ENCODE assay signal across 28 cellular contexts in the genomic region with DNA sequence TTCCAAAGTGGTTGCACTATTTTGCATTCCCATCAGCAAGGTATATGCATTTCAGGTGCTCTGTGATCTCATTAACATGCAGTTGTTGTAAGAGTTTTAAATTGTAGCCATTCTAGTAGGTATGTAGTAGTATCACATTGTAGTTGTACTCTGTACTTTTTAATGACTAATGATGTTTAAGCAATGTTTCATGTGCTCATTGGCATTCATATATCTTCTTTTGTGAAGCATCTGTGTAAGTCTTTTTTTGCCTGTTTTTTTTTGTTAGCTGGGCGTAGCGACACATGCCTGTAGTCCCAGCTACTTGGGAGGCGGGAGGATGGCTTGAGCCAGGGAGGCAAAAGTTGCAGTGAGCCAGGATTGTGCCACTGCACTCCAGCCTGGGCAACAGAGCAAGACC. TPM values are rescaled to one million over a fixed set of nuclear protein-coding genes. Genes with fewer than 3 reads are reported as not detected.
"Had no signal": no experiment of that assay in that cellular context is flagged by ENCODE, and none has a peak within 500 bp of the region (broad histone marks: within the 10 kb centered on the region; RNA-seq: fewer than 3 reads in every experiment).

No MANE protein-coding gene starts in this region.

- H3K27me3 ChIP-seq: ovary, right lobe of liver, testis, uterus had no signal

- H3K36me3 ChIP-seq: neural progenitor cell, ovary, right lobe of liver, sigmoid colon, stomach, tibial artery, transverse colon, upper lobe of right lung, uterus had no signal

- H3K4me3 ChIP-seq: neural progenitor cell, ovary, psoas muscle, right lobe of liver, sigmoid colon, stomach, testis, tibial artery, transverse colon, upper lobe of right lung, uterus had no signal

- H3K36me3 Mint-ChIP-seq: natural killer cell; neural progenitor cell; stimulated activated effector memory CD8-positive, alpha-beta T cell treated with anti-CD3 and anti-CD28 coated beads, Interleukin-12 subunit alpha, Interleukin-12 subunit beta, amount 100 ng/mL, for 72 hours; stimulated activated naive B cell treated with anti-CD40 and anti-IgM and Interleukin-4, amounts not matched to agents 10 μg/mL and 1 μg/mL and 100 μg/mL, for 72 hours; type B pancreatic cell had no signal

- DNase-seq: natural killer cell; occipital lobe; ovary; posterior cingulate gyrus; psoas muscle; right cardiac atrium; right lobe of liver; sigmoid colon; small intestine; stimulated activated CD4-positive, alpha-beta T cell treated with anti-CD3 and anti-CD28 coated beads, Interleukin-15, amount 100 ng/mL, for 24 hours; stimulated activated CD4-positive, alpha-beta T cell treated with anti-CD3 and anti-CD28 coated beads, Interleukin-2, amount 100 ng/mL, for 24 hours; stimulated activated CD4-positive, alpha-beta T cell treated with anti-CD3 and anti-CD28 coated beads, Interleukin-2, amount 100 ng/mL, for 48 hours; stimulated activated CD4-positive, alpha-beta T cell treated with anti-CD3 and anti-CD28 coated beads, Interleukin-4, amount 100 ng/mL, for 24 hours; stimulated activated naive B cell treated with anti-CD40 and anti-IgM and Interleukin-4, amounts not matched to agents 10 μg/mL and 1 μg/mL and 100 μg/mL, for 72 hours; stimulated activated naive CD4-positive, alpha-beta T cell treated with Interleukin-2 at 50 U/mL for 16 hours; stomach; testis; tibial artery; transverse colon; upper lobe of right lung; uterus had no signal

- H3K4me2 ChIP-seq: neural progenitor cell had no signal

- H3K27ac Mint-ChIP-seq: natural killer cell; nephron; neural progenitor cell; progenitor cell of endocrine pancreas; stimulated activated effector memory CD8-positive, alpha-beta T cell treated with anti-CD3 and anti-CD28 coated beads, Interleukin-12 subunit alpha, Interleukin-12 subunit beta, amount 100 ng/mL, for 72 hours; stimulated activated naive B cell treated with anti-CD40 and anti-IgM and Interleukin-4, amounts not matched to agents 10 μg/mL and 1 μg/mL and 100 μg/mL, for 72 hours; stimulated activated naive CD8-positive, alpha-beta T cell treated with anti-CD3 and anti-CD28 coated beads, Interleukin-15, Interleukin-2, amounts not matched to agents 100 ng/mL and 50 ng/mL, for 24 hours; type B pancreatic cell had no signal

- H3K4me3 Mint-ChIP-seq: natural killer cell; nephron; neural progenitor cell; stimulated activated effector memory CD8-positive, alpha-beta T cell treated with anti-CD3 and anti-CD28 coated beads, Interleukin-12 subunit alpha, Interleukin-12 subunit beta, amount 100 ng/mL, for 72 hours; stimulated activated naive B cell treated with anti-CD40 and anti-IgM and Interleukin-4, amounts not matched to agents 10 μg/mL and 1 μg/mL and 100 μg/mL, for 72 hours; stimulated activated naive CD8-positive, alpha-beta T cell treated with anti-CD3 and anti-CD28 coated beads, Interleukin-15, Interleukin-2, amounts not matched to agents 100 ng/mL and 50 ng/mL, for 24 hours; type B pancreatic cell had no signal

- H3K9me3 ChIP-seq: ovary, psoas muscle, right lobe of liver, testis, transverse colon, upper lobe of right lung, uterus had no signal

- H3K9me3 Mint-ChIP-seq: type B pancreatic cell had no signal

- H2AFZ ChIP-seq: neural progenitor cell, parathyroid adenoma had no signal

- H3K4me1 Mint-ChIP-seq: natural killer cell; nephron; stimulated activated effector memory CD8-positive, alpha-beta T cell treated with anti-CD3 and anti-CD28 coated beads, Interleukin-12 subunit alpha, Interleukin-12 subunit beta, amount 100 ng/mL, for 72 hours; stimulated activated naive B cell treated with anti-CD40 and anti-IgM and Interleukin-4, amounts not matched to agents 10 μg/mL and 1 μg/mL and 100 μg/mL, for 72 hours had no signal

- H3K4me1 ChIP-seq: parathyroid adenoma, psoas muscle, right lobe of liver, sigmoid colon, stomach, tibial artery, transverse colon, upper lobe of right lung, uterus had no signal

- H3K27ac ChIP-seq: neural progenitor cell, ovary, parathyroid adenoma, psoas muscle, right lobe of liver, sigmoid colon, stomach, testis, tibial artery, transverse colon, upper lobe of right lung, uterus had no signal

- H3K79me2 ChIP-seq: parathyroid adenoma had no signal

- H3K9ac ChIP-seq: neural progenitor cell, parathyroid adenoma had no signal

- ATAC-seq: natural killer cell; psoas muscle; right cardiac atrium; right lobe of liver; stimulated activated effector memory CD8-positive, alpha-beta T cell treated with anti-CD3 and anti-CD28 coated beads, Interleukin-12 subunit alpha, Interleukin-12 subunit beta, amount 100 ng/mL, for 72 hours; stimulated activated naive B cell treated with anti-CD40 and anti-IgM and Interleukin-4, amounts not matched to agents 10 μg/mL and 1 μg/mL and 100 μg/mL, for 72 hours; upper lobe of right lung had no signal

- FAIRE-seq: small intestine had no signal

RNA-seq across cellular contexts. Expression of gene TRIM29, which starts 11.3 kb away (rescaled TPM):
- total RNA-seq: natural killer cell, progenitor cell of endocrine pancreas had no signal
